39 cellular contexts compared by ENCODE assay signal in genomic region chr7:20993693-20994092, GRCh38.
"Had no signal": no experiment of that assay in that cellular context is flagged by ENCODE, and none has a peak within 500 bp of the region (broad histone marks: within the 10 kb centered on the region; RNA-seq: fewer than 3 reads in every experiment).

No MANE protein-coding gene starts in this region.

- H3K27ac ChIP-seq: ascending aorta, cardiac muscle cell, VCaP had no signal

- DNase-seq: activated CD4-positive, alpha-beta memory T cell treated with anti-CD3 and anti-CD28 coated beads, Interleukin-2, amount 10 ng/mL, durations not matched to agents 7 days and 5 days; activated CD4-positive, alpha-beta T cell treated with anti-CD3 and anti-CD28 coated beads for 1 hour; activated CD4-positive, alpha-beta T cell treated with anti-CD3 and anti-CD28 coated beads for 36 hours; activated CD4-positive, alpha-beta T cell treated with anti-CD3 and anti-CD28 coated beads for 48 hours; activated CD4-positive, alpha-beta T cell treated with anti-CD3 and anti-CD28 coated beads, Interleukin-2, amount 10 ng/mL, durations not matched to agents 7 days and 5 days; activated CD4-positive, alpha-beta T cell treated with anti-CD3 and anti-CD28 coated beads, Interleukin-2, amount 50 U/mL, for 48 hours; activated CD4-positive, CD25-positive, alpha-beta regulatory T cell; activated CD8-positive, alpha-beta memory T cell treated with anti-CD3 and anti-CD28 coated beads for 24 hours; activated CD8-positive, alpha-beta memory T cell treated with anti-CD3 and anti-CD28 coated beads, Interleukin-2, amount 10 ng/mL, durations not matched to agents 7 days and 5 days; activated CD8-positive, alpha-beta memory T cell treated with anti-CD3 and anti-CD28 coated beads, Interleukin-2, amount 50 U/mL, for 48 hours; activated CD8-positive, alpha-beta T cell treated with anti-CD3 and anti-CD28 coated beads, Interleukin-2, amount 10 ng/mL, durations not matched to agents 7 days and 5 days; activated effector memory CD4-positive, alpha-beta T cell treated with Interleukin-2 at 50 U/mL for 16 hours; activated gamma-delta T cell; activated naive CD4-positive, alpha-beta T cell treated with anti-CD3 and anti-CD28 coated beads, Interleukin-2, amount 10 ng/mL, durations not matched to agents 7 days and 5 days; activated naive CD4-positive, alpha-beta T cell treated with Interleukin-2 at 50 U/mL for 16 hours; activated naive CD8-positive, alpha-beta T cell treated with anti-CD3 and anti-CD28 coated beads, Interleukin-2, amount 10 ng/mL, durations not matched to agents 7 days and 5 days; activated naive CD8-positive, alpha-beta T cell treated with anti-CD3 and anti-CD28 coated beads, Interleukin-2, amount 50 U/mL, for 24 hours; activated T-cell treated with anti-CD3 and anti-CD28 coated beads, Interleukin-2, amount 50 U/mL, for 24 hours; activated T-cell treated with anti-CD3 and anti-CD28 coated beads, Interleukin-2, amount 50 U/mL, for 48 hours; amygdala; anterior cingulate cortex; caudate nucleus; cerebellar nuclear complex; T-helper 1 cell; T-helper 2 cell; T-helper 9 cell had no signal

- H3K4me1 ChIP-seq: ascending aorta had no signal

- H3K4me3 ChIP-seq: ascending aorta, cardiac muscle cell had no signal

- H3K27me3 Mint-ChIP-seq: activated CD4-positive, alpha-beta memory T cell treated with anti-CD3 and anti-CD28 coated beads, Interleukin-2, amount 10 ng/mL, durations not matched to agents 7 days and 5 days; activated CD4-positive, alpha-beta T cell treated with anti-CD3 and anti-CD28 coated beads for 36 hours; activated CD4-positive, alpha-beta T cell treated with anti-CD3 and anti-CD28 coated beads, Interleukin-2, amount 10 ng/mL, durations not matched to agents 7 days and 5 days; activated CD8-positive, alpha-beta memory T cell treated with anti-CD3 and anti-CD28 coated beads, Interleukin-2, amount 10 ng/mL, durations not matched to agents 7 days and 5 days; activated naive CD4-positive, alpha-beta T cell treated with anti-CD3 and anti-CD28 coated beads, Interleukin-2, amount 10 ng/mL, durations not matched to agents 7 days and 5 days; activated naive CD4-positive, alpha-beta T cell treated with anti-CD3 and anti-CD28 coated beads, Interleukin-2, amount 50 U/mL, for 24 hours; activated naive CD8-positive, alpha-beta T cell treated with anti-CD3 and anti-CD28 coated beads, Interleukin-2, amount 10 ng/mL, durations not matched to agents 7 days and 5 days; activated naive CD8-positive, alpha-beta T cell treated with anti-CD3 and anti-CD28 coated beads, Interleukin-2, amount 50 U/mL, for 24 hours; central memory CD8-positive, alpha-beta T cell had no signal

- H3K9me3 ChIP-seq: ascending aorta had no signal

- H3K27ac Mint-ChIP-seq: activated CD4-positive, alpha-beta memory T cell treated with anti-CD3 and anti-CD28 coated beads, Interleukin-2, amount 10 ng/mL, durations not matched to agents 7 days and 5 days; activated CD4-positive, alpha-beta T cell treated with anti-CD3 and anti-CD28 coated beads for 36 hours; activated CD4-positive, alpha-beta T cell treated with anti-CD3 and anti-CD28 coated beads, Interleukin-2, amount 10 ng/mL, durations not matched to agents 7 days and 5 days; activated CD8-positive, alpha-beta memory T cell treated with anti-CD3 and anti-CD28 coated beads, Interleukin-2, amount 10 ng/mL, durations not matched to agents 7 days and 5 days; activated CD8-positive, alpha-beta T cell treated with anti-CD3 and anti-CD28 coated beads, Interleukin-2, amount 10 ng/mL, durations not matched to agents 7 days and 5 days; activated naive CD4-positive, alpha-beta T cell treated with anti-CD3 and anti-CD28 coated beads, Interleukin-2, amount 10 ng/mL, durations not matched to agents 7 days and 5 days; activated naive CD4-positive, alpha-beta T cell treated with anti-CD3 and anti-CD28 coated beads, Interleukin-2, amount 50 U/mL, for 24 hours; activated naive CD8-positive, alpha-beta T cell; activated naive CD8-positive, alpha-beta T cell treated with anti-CD3 and anti-CD28 coated beads, Interleukin-2, amount 10 ng/mL, durations not matched to agents 7 days and 5 days; activated naive CD8-positive, alpha-beta T cell treated with anti-CD3 and anti-CD28 coated beads, Interleukin-2, amount 50 U/mL, for 24 hours; activated T-cell treated with anti-CD3 and anti-CD28 coated beads, Interleukin-2, amount 50 U/mL, for 24 hours; activated T-helper 2 cell treated with anti-CD3 and anti-CD28 coated beads, Interferon-gamma antibody, Interleukin-2, Interleukin-4, amounts not matched to agents 10 μg/mL and 5 μg/mL and 100 μg/mL, durations not matched to agents 14 hours and 24 hours and 36 hours; brain; T-helper 1 cell treated with Interleukin-12 subunit alpha and Interleukin-12 subunit beta and Interleukin-4 antibody, amounts not matched to agents 30 μg/mL and 1 μg/mL, for 36 hours; T-helper 2 cell treated with Interferon-gamma antibody and Interleukin-4, amounts not matched to agents 5 μg/mL and 100 μg/mL, for 36 hours had no signal

- H3K4me1 Mint-ChIP-seq: activated CD4-positive, alpha-beta memory T cell treated with anti-CD3 and anti-CD28 coated beads, Interleukin-2, amount 10 ng/mL, durations not matched to agents 7 days and 5 days; activated CD4-positive, alpha-beta T cell treated with anti-CD3 and anti-CD28 coated beads for 36 hours; activated CD4-positive, alpha-beta T cell treated with anti-CD3 and anti-CD28 coated beads, Interleukin-2, amount 10 ng/mL, durations not matched to agents 7 days and 5 days; activated CD8-positive, alpha-beta memory T cell treated with anti-CD3 and anti-CD28 coated beads, Interleukin-2, amount 10 ng/mL, durations not matched to agents 7 days and 5 days; activated naive CD4-positive, alpha-beta T cell treated with anti-CD3 and anti-CD28 coated beads, Interleukin-2, amount 10 ng/mL, durations not matched to agents 7 days and 5 days; activated naive CD4-positive, alpha-beta T cell treated with anti-CD3 and anti-CD28 coated beads, Interleukin-2, amount 50 U/mL, for 24 hours; activated naive CD8-positive, alpha-beta T cell treated with anti-CD3 and anti-CD28 coated beads, Interleukin-2, amount 10 ng/mL, durations not matched to agents 7 days and 5 days; activated naive CD8-positive, alpha-beta T cell treated with anti-CD3 and anti-CD28 coated beads, Interleukin-2, amount 50 U/mL, for 24 hours; central memory CD8-positive, alpha-beta T cell had no signal

- H3K36me3 ChIP-seq: ascending aorta, cardiac muscle cell had no signal

- ATAC-seq: activated CD4-positive, alpha-beta T cell treated with anti-CD3 and anti-CD28 coated beads for 36 hours; activated CD4-positive, CD25-positive, alpha-beta regulatory T cell treated with anti-CD3 and anti-CD28 coated beads, Interleukin-2, amount 50 U/mL, for 24 hours; activated CD8-positive, alpha-beta memory T cell treated with anti-CD3 and anti-CD28 coated beads, Interleukin-2, amount 10 ng/mL, durations not matched to agents 7 days and 5 days; activated CD8-positive, alpha-beta T cell treated with anti-CD3 and anti-CD28 coated beads, Interleukin-2, amount 10 ng/mL, durations not matched to agents 7 days and 5 days; activated naive CD8-positive, alpha-beta T cell treated with anti-CD3 and anti-CD28 coated beads, Interleukin-2, amount 50 U/mL, for 24 hours had no signal

- H3K9me3 Mint-ChIP-seq: activated CD4-positive, alpha-beta memory T cell treated with anti-CD3 and anti-CD28 coated beads, Interleukin-2, amount 10 ng/mL, durations not matched to agents 7 days and 5 days; activated naive CD4-positive, alpha-beta T cell treated with anti-CD3 and anti-CD28 coated beads, Interleukin-2, amount 10 ng/mL, durations not matched to agents 7 days and 5 days; activated naive CD4-positive, alpha-beta T cell treated with anti-CD3 and anti-CD28 coated beads, Interleukin-2, amount 50 U/mL, for 24 hours; activated naive CD8-positive, alpha-beta T cell treated with anti-CD3 and anti-CD28 coated beads, Interleukin-2, amount 10 ng/mL, durations not matched to agents 7 days and 5 days; activated naive CD8-positive, alpha-beta T cell treated with anti-CD3 and anti-CD28 coated beads, Interleukin-2, amount 50 U/mL, for 24 hours; activated T-helper 2 cell treated with anti-CD3 and anti-CD28 coated beads, Interferon-gamma antibody, Interleukin-2, Interleukin-4, amounts not matched to agents 10 μg/mL and 5 μg/mL and 100 μg/mL, durations not matched to agents 14 hours and 24 hours and 36 hours; central memory CD8-positive, alpha-beta T cell; T-helper 1 cell treated with Interleukin-12 subunit alpha and Interleukin-12 subunit beta and Interleukin-4 antibody, amounts not matched to agents 30 μg/mL and 1 μg/mL, for 36 hours; T-helper 2 cell treated with Interferon-gamma antibody and Interleukin-4, amounts not matched to agents 5 μg/mL and 100 μg/mL, for 36 hours had no signal

- H3K27me3 ChIP-seq: ascending aorta, cardiac muscle cell had no signal

- H3K4me3 Mint-ChIP-seq: activated CD4-positive, alpha-beta memory T cell treated with anti-CD3 and anti-CD28 coated beads, Interleukin-2, amount 10 ng/mL, durations not matched to agents 7 days and 5 days; activated CD4-positive, alpha-beta T cell treated with anti-CD3 and anti-CD28 coated beads for 36 hours; activated CD4-positive, alpha-beta T cell treated with anti-CD3 and anti-CD28 coated beads, Interleukin-2, amount 10 ng/mL, durations not matched to agents 7 days and 5 days; activated CD8-positive, alpha-beta memory T cell treated with anti-CD3 and anti-CD28 coated beads, Interleukin-2, amount 10 ng/mL, durations not matched to agents 7 days and 5 days; activated CD8-positive, alpha-beta T cell treated with anti-CD3 and anti-CD28 coated beads, Interleukin-2, amount 10 ng/mL, durations not matched to agents 7 days and 5 days; activated naive CD4-positive, alpha-beta T cell treated with anti-CD3 and anti-CD28 coated beads, Interleukin-2, amount 10 ng/mL, durations not matched to agents 7 days and 5 days; activated naive CD4-positive, alpha-beta T cell treated with anti-CD3 and anti-CD28 coated beads, Interleukin-2, amount 50 U/mL, for 24 hours; activated naive CD8-positive, alpha-beta T cell; activated naive CD8-positive, alpha-beta T cell treated with anti-CD3 and anti-CD28 coated beads, Interleukin-2, amount 10 ng/mL, durations not matched to agents 7 days and 5 days; activated naive CD8-positive, alpha-beta T cell treated with anti-CD3 and anti-CD28 coated beads, Interleukin-2, amount 50 U/mL, for 24 hours; activated T-cell treated with anti-CD3 and anti-CD28 coated beads, Interleukin-2, amount 50 U/mL, for 24 hours; brain; central memory CD8-positive, alpha-beta T cell; T-helper 1 cell treated with Interleukin-12 subunit alpha and Interleukin-12 subunit beta and Interleukin-4 antibody, amounts not matched to agents 30 μg/mL and 1 μg/mL, for 36 hours; T-helper 2 cell treated with Interferon-gamma antibody and Interleukin-4, amounts not matched to agents 5 μg/mL and 100 μg/mL, for 36 hours had no signal

- H3K36me3 Mint-ChIP-seq: activated CD8-positive, alpha-beta memory T cell treated with anti-CD3 and anti-CD28 coated beads, Interleukin-2, amount 10 ng/mL, durations not matched to agents 7 days and 5 days; activated naive CD4-positive, alpha-beta T cell treated with anti-CD3 and anti-CD28 coated beads, Interleukin-2, amount 10 ng/mL, durations not matched to agents 7 days and 5 days; activated naive CD4-positive, alpha-beta T cell treated with anti-CD3 and anti-CD28 coated beads, Interleukin-2, amount 50 U/mL, for 24 hours; activated naive CD8-positive, alpha-beta T cell; activated naive CD8-positive, alpha-beta T cell treated with anti-CD3 and anti-CD28 coated beads, Interleukin-2, amount 10 ng/mL, durations not matched to agents 7 days and 5 days; brain had no signal

- FAIRE-seq: bronchial epithelial cell, TTC549 had no signal
